ENCODE assay signal across 19 cellular contexts in genomic region chr21:38474796-38475195, GRCh38. TPM values are rescaled to one million over a fixed set of nuclear protein-coding genes. Genes with fewer than 3 reads are reported as not detected.
DNase-seq lines count a peak whose midpoint lies in the region; ATAC-seq and TF ChIP-seq lines count a peak whose summit lies in the region.
"Had no signal": no experiment of that assay in that cellular context is flagged by ENCODE, and none has a peak within 500 bp of the region (broad histone marks: within the 10 kb centered on the region; RNA-seq: fewer than 3 reads in every experiment).

No MANE protein-coding gene starts in this region.

- in situ Hi-C loops in G401 (cut with HindIII; ENCODE audit: low sequenced_read_pairs), result no loop called here

- H3K9me3 ChIP-seq in heart right ventricle, result no peaks in the 10 kb centered on the region
- no peaks in the 10 kb centered on the region for H3K9me3 ChIP-seq in ascending aorta
- no peaks in the 10 kb centered on the region for H3K9me3 ChIP-seq in gastroesophageal sphincter
- no peaks in the 10 kb centered on the region for H3K9me3 ChIP-seq in suprapubic skin
- H3K9me3 ChIP-seq: Peyer's patch, SJSA1 had no signal

- H3K4me1 ChIP-seq in heart right ventricle (peaks cover 2 to 95% (median 76%) of the 10 kb centered on the region in 9 donors), ascending aorta (peaks cover 3 to 25% of the 10 kb centered on the region in 2 donors), gastroesophageal sphincter (no peaks in the 10 kb centered on the region), suprapubic skin (peaks cover 12% of the 10 kb centered on the region)
- H3K4me1 ChIP-seq: Peyer's patch, SJSA1 had no signal

- WGBS in heart right ventricle, 2 donors, result 87 to 91% methylated on average over 8 of the region's 8 CpGs
- whole genome bisulfite sequencing in gastroesophageal sphincter (ENCODE audit: low coverage in 1 of 2), 2 donors, result 91 to 97% methylated on average over 6 to 8 of the region's 8 CpGs
- 85% methylated on average over 8 of the region's 8 CpGs for WGBS in suprapubic skin

- H3K4me3 ChIP-seq in heart right ventricle, result no peak overlapping the region
- H3K4me3 ChIP-seq in ascending aorta, result no peak overlapping the region
- H3K4me3 ChIP-seq in gastroesophageal sphincter, result no peak overlapping the region
- H3K4me3 ChIP-seq in suprapubic skin, result no peak overlapping the region
- H3K4me3 ChIP-seq: Peyer's patch, SJSA1 had no signal

- peak overlapping the region in 8 of 10 donors; percentile 36 to 88 (median 68) for H3K27ac ChIP-seq in heart right ventricle
- peak overlapping the region; percentile 12 to 70 for H3K27ac ChIP-seq in ascending aorta
- H3K27ac ChIP-seq in gastroesophageal sphincter, result peak overlapping the region in 3 of 4 donors; percentile 26 to 50 (median 38)
- H3K27ac ChIP-seq in suprapubic skin, result peak overlapping the region; percentile 38
- H3K27ac ChIP-seq: C4-2B, KMS-11, SJSA1 had no signal

- TF ChIP-seq EP300 in gastroesophageal sphincter (IDR thresholded peaks at IDR 0.05) (no peak), suprapubic skin (IDR thresholded peaks at IDR 0.05) (no peak)

- TF ChIP-seq POLR2A in gastroesophageal sphincter (IDR thresholded peaks at IDR 0.05) (no peak), suprapubic skin (IDR thresholded peaks at IDR 0.05) (no peak)

- TF ChIP-seq CTCF in heart right ventricle (IDR thresholded peaks at IDR 0.05) (no peak), ascending aorta (IDR thresholded peaks at IDR 0.05) (no peak), gastroesophageal sphincter (IDR thresholded peaks at IDR 0.05) (no peak), suprapubic skin (IDR thresholded peaks at IDR 0.05) (no peak)

- no peak for ATAC-seq in heart right ventricle
- no peak for ATAC-seq in Right ventricle myocardium superior (ENCODE audit: poor library complexity)
- no peak for ATAC-seq in gastroesophageal sphincter

- H3K27me3 ChIP-seq in heart right ventricle (peaks cover 0 to 10% (median 0%) of the 10 kb centered on the region in 7 donors), ascending aorta (no peaks in the 10 kb centered on the region), gastroesophageal sphincter (peaks cover 37% of the 10 kb centered on the region), suprapubic skin (peaks cover 14% of the 10 kb centered on the region)
- H3K27me3 ChIP-seq: Peyer's patch, SJSA1 had no signal

- intact Hi-C loops in heart right ventricle (cut with DNase I) (loop anchor here in 1 of 10 donors (5.0 kb wide), 1 partner anchor 1078 kb away; no protein-coding TSS in a partner anchor), Right ventricle myocardium superior (cut with DNase I) (no loop called here), ascending aorta (cut with DNase I) (no loop called here)

- H3K36me3 ChIP-seq in heart right ventricle (no peaks in the 10 kb centered on the region), ascending aorta (peaks cover 0 to 3% of the 10 kb centered on the region in 2 donors), gastroesophageal sphincter (no peaks in the 10 kb centered on the region), suprapubic skin (no peaks in the 10 kb centered on the region)
- H3K36me3 ChIP-seq: Peyer's patch, SJSA1 had no signal

- no peak for DNase-seq in heart right ventricle
- DNase-seq in Right ventricle myocardium superior, result no peak
- no peak for DNase-seq in ascending aorta (ENCODE audit: low spot score in 2 of 2)
- DNase-seq in suprapubic skin (ENCODE audit: low spot score in 2 of 2), result no peak
- no peak for DNase-seq in NCI-H748 (lab: John Stamatoyannopoulos, UW; ENCODE audit: unreplicated experiment)
- DNase-seq in G401 (ENCODE audit: low spot score), result no peak
- no peak for DNase-seq in midbrain (lab: John Stamatoyannopoulos, UW)
- DNase-seq: 8988T; CD8-positive, alpha-beta memory T cell; EL; NCI-H1694; NCI-H2081; Peyer's patch had no signal

RNA-seq across cellular contexts. Expression of gene ERG, which starts 23.5 kb away (rescaled TPM):
- total RNA-seq in heart right ventricle (10 to 100 TPM; 10.7 to 30.5 (median 16.5) TPM), Right ventricle myocardium superior (17.8 TPM), ascending aorta (28.5 TPM), gastroesophageal sphincter (10 to 100 TPM in 3 of 4 donors, 1 to 10 TPM in 1; 3.3 to 12.4 (median 10.9) TPM), suprapubic skin (10 to 100 TPM in 1 of 4 donors, 1 to 10 TPM in 3; 3.3 to 10.1 (median 6.3) TPM)
- polyA plus RNA-seq in heart right ventricle, result 10 to 100 TPM in 1 of 2 donors, 1 to 10 TPM in 1; 9.5 to 10.2 TPM
- total RNA-seq in G401 (2014; rRNA removed; shearing (Covaris generic)), result not detected in 2 replicates
- total RNA-seq: CD8-positive, alpha-beta memory T cell; MCF 10A; OCI-LY7 had no signal
- polyA plus RNA-seq: CD8-positive, alpha-beta memory T cell had no signal
